ENCODE assay signal across 19 cellular contexts in genomic region chr11:20618083-20618482, GRCh38. TPM values are rescaled to one million over a fixed set of nuclear protein-coding genes. Genes with fewer than 3 reads are reported as not detected.
"Had no signal": no experiment of that assay in that cellular context is flagged by ENCODE, and none has a peak within 500 bp of the region (broad histone marks: within the 10 kb centered on the region; RNA-seq: fewer than 3 reads in every experiment).

No MANE protein-coding gene starts in this region.

- H3K36me3 ChIP-seq: cardiac muscle cell, gastrocnemius medialis, heart right ventricle, pancreas, sigmoid colon, tibial artery, WERI-Rb-1 had no signal

- H3K27ac ChIP-seq: cardiac muscle cell, dorsolateral prefrontal cortex, gastrocnemius medialis, heart right ventricle, pancreas, sigmoid colon, tibial artery, WERI-Rb-1 had no signal

- H3K9me3 ChIP-seq: gastrocnemius medialis, heart right ventricle, pancreas, sigmoid colon, tibial artery had no signal

- H3K4me1 ChIP-seq: gastrocnemius medialis, pancreas, sigmoid colon, tibial artery had no signal

- DNase-seq: activated CD4-positive, alpha-beta T cell treated with anti-CD3 and anti-CD28 coated beads, Interleukin-2, amount 50 U/mL, for 4 hours; activated gamma-delta T cell; dorsolateral prefrontal cortex; endodermal cell; gastrocnemius medialis; heart right ventricle; immature natural killer cell; mesendoderm; natural killer cell; sigmoid colon; stimulated activated naive B cell treated with anti-CD40 and anti-IgM and Interleukin-4, amounts not matched to agents 10 μg/mL and 1 μg/mL and 100 μg/mL, for 72 hours; SW 1271; tibial artery had no signal

- ATAC-seq: gastrocnemius medialis; natural killer cell; stimulated activated naive B cell treated with anti-CD40 and anti-IgM and Interleukin-4, amounts not matched to agents 10 μg/mL and 1 μg/mL and 100 μg/mL, for 72 hours had no signal

- H3K4me3 ChIP-seq: cardiac muscle cell, dorsolateral prefrontal cortex, gastrocnemius medialis, heart right ventricle, pancreas, sigmoid colon, tibial artery had no signal

RNA-seq across cellular contexts. Expression of gene SLC6A5, which starts 18.7 kb away (rescaled TPM):
- total RNA-seq: cardiac muscle cell; endodermal cell; epithelial cell of proximal tubule; gastrocnemius medialis; heart right ventricle; lower leg skin; natural killer cell; pancreas; sigmoid colon; T-helper 2 cell treated with Interferon-gamma antibody and Interleukin-4, amounts not matched to agents 100 ng/mL and 5 ng/mL, for 36 hours had no signal

RNA-seq across cellular contexts. Expression of gene NELL1, which starts 51.3 kb away (rescaled TPM):
- total RNA-seq: epithelial cell of proximal tubule; gastrocnemius medialis; heart right ventricle; natural killer cell; pancreas; T-helper 2 cell treated with Interferon-gamma antibody and Interleukin-4, amounts not matched to agents 100 ng/mL and 5 ng/mL, for 36 hours had no signal
